ENCODE assay signal across 14 cellular contexts in the genomic region with DNA sequence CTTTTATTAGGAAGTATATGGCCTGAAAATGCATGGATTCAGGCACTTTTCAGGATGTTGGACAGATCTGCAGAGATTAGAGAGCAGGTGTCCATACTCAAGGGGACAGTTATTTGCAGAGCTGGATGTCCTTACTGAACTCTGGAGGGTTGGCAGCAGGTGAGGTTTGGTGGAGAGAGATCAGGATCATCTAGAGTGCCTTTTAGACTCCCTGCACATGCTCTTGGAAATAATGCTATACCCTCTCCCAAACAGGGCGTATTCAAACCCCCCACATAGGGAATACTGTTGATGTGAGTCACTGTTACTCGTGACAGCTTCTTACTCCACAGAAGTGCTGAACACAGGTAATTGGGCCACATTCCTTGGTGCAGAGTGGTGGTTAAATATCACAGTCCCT.
"Had no signal": no experiment of that assay in that cellular context is flagged by ENCODE, and none has a peak within 500 bp of the region (broad histone marks: within the 10 kb centered on the region; RNA-seq: fewer than 3 reads in every experiment).

No MANE protein-coding gene starts in this region.

- H3K9me3 ChIP-seq: breast epithelium, thoracic aorta, upper lobe of right lung had no signal

- DNase-seq: activated CD4-positive, alpha-beta T cell treated with anti-CD3 and anti-CD28 coated beads, Interleukin-2, amount 10 ng/mL, durations not matched to agents 24 days and 14 days; activated CD4-positive, CD25-positive, alpha-beta regulatory T cell; activated CD8-positive, alpha-beta memory T cell treated with anti-CD3 and anti-CD28 coated beads for 24 hours; activated naive CD4-positive, alpha-beta T cell; anterior cingulate cortex; cerebellar nuclear complex; effector memory CD4-positive, alpha-beta T cell; foreskin keratinocyte; glutamatergic neuron; sigmoid colon; stimulated activated CD4-positive, alpha-beta T cell treated with anti-CD3 and anti-CD28 coated beads, Interleukin-12 subunit alpha, Interleukin-12 subunit beta, amount 100 ng/mL, for 4 hours; upper lobe of right lung had no signal

- H3K27ac ChIP-seq: breast epithelium, foreskin keratinocyte, sigmoid colon, thoracic aorta, upper lobe of right lung had no signal

- H3K4me1 ChIP-seq: breast epithelium, foreskin keratinocyte, sigmoid colon, upper lobe of right lung had no signal

- H3K4me3 ChIP-seq: breast epithelium, sigmoid colon, thoracic aorta, upper lobe of right lung had no signal

- H3K27me3 ChIP-seq: breast epithelium, foreskin keratinocyte, sigmoid colon, upper lobe of right lung had no signal

- H3K36me3 ChIP-seq: breast epithelium, sigmoid colon, thoracic aorta, upper lobe of right lung had no signal

- ATAC-seq: foreskin keratinocyte, upper lobe of right lung had no signal
